ENCODE assay signal across 12 cellular contexts in the genomic region with DNA sequence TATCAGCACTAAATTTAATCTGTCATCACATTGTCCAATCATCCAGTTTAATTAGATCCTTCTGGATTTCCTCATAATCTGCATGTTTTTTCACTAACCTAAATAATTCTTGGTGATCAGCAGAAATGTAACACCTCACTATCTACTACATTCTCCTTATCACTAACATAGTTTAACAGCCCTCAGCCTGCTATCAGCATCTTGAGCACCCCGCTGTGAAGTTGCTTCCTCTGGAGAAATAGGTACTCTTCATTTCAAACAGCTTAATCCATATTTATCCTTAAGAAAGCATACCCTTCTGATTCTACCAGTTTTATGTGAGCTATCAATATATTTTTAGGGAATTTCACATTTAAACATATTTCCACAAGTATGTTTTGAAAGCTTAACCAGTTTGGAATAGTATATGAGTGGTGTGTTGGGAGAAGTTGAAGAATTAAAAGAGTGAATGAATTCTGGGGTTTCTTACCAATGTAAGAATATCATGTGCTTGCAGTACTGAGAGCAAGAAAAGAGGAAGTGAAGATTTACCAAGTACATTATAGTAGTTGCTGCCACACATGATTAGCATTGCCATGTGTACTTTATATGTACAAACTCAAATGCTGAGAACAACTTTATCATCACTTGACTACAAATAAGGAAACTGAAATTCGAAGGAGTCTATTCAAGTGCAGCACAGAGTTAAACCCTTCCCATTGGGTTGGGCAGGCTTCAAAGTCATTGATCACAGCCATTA.
DNase-seq lines count a peak whose midpoint lies in the region; ATAC-seq and TF ChIP-seq lines count a peak whose summit lies in the region.
"Had no signal": no experiment of that assay in that cellular context is flagged by ENCODE, and none has a peak within 500 bp of the region (broad histone marks: within the 10 kb centered on the region; RNA-seq: fewer than 3 reads in every experiment).

No MANE protein-coding gene starts in this region.

- no peak overlapping the region for H3K4me3 ChIP-seq in OCI-LY3 (ENCODE audit: low read length)

- peaks cover 7% of the 10 kb centered on the region for H3K4me1 Mint-ChIP-seq in type B pancreatic cell (ENCODE audit: unreplicated experiment)
- H3K4me1 Mint-ChIP-seq: T-cell had no signal

- H3K9ac ChIP-seq in OCI-LY3 (ENCODE audit: low read length): no peak overlapping the region

- no peaks in the 10 kb centered on the region for H4K20me1 ChIP-seq in OCI-LY3 (ENCODE audit: insufficient read depth, low read length)

- H3K36me3 ChIP-seq in OCI-LY3 (replicated peaks; ENCODE audit: low read depth, low read length): peaks cover 3% of the 10 kb centered on the region

- H3K27ac ChIP-seq in OCI-LY3 (ENCODE audit: low read length): peak overlapping the region; percentile 67

- DNase-seq in GM13976 (ENCODE audit: low spot score) (peak; percentile 24), type B pancreatic cell (ENCODE audit: extremely low spot score, unreplicated experiment) (no peak), GM03348 (ENCODE audit: low spot score) (no peak)
- DNase-seq in activated CD8-positive, alpha-beta memory T cell treated with anti-CD3 and anti-CD28 coated beads, Interleukin-2, amount 50 U/mL, for 48 hours: no peak
- no peak for DNase-seq in stimulated activated CD8-positive, alpha-beta memory T cell treated with anti-CD3 and anti-CD28 coated beads, Interleukin-4, amount 100 ng/mL, for 48 hours
- DNase-seq: activated gamma-delta T cell treated with Interleukin-2 at 50 U/mL for 16 hours; effector CD8-positive, alpha-beta T cell; NCI-H1048; T-cell had no signal

- H3K4me1 ChIP-seq in OCI-LY3 (ENCODE audit: low read length): peaks cover 15% of the 10 kb centered on the region

- TF ChIP-seq CTCF in GM13976 (IDR thresholded peaks at IDR 0.05; ENCODE audit: borderline replicate concordance, control extremely low read depth, extremely low read depth, insufficient read depth, missing control alignments) (no peak), OCI-LY3 (IDR thresholded peaks at IDR 0.05; ENCODE audit: low read depth, low read length) (no peak), type B pancreatic cell (conservative IDR thresholded peaks at IDR 0.05) (no peak)

- no peak overlapping the region for H3K4me3 Mint-ChIP-seq in type B pancreatic cell
- H3K4me3 Mint-ChIP-seq: T-cell had no signal

- H3K27me3 ChIP-seq in OCI-LY3 (ENCODE audit: low read depth, low read length): no peaks in the 10 kb centered on the region

- H3K9me3 ChIP-seq in OCI-LY3 (ENCODE audit: insufficient read depth, low read length): 0 out of 2 replicates have a peak, but pooled peaks cover 2% of the 10 kb centered on the region

- H3K27ac Mint-ChIP-seq in type B pancreatic cell: no peak overlapping the region
- H3K27ac Mint-ChIP-seq: T-cell had no signal

- H3K9me3 Mint-ChIP-seq in type B pancreatic cell: no peaks in the 10 kb centered on the region

- H3K27me3 Mint-ChIP-seq in type B pancreatic cell: no peaks in the 10 kb centered on the region
- H3K27me3 Mint-ChIP-seq: T-cell had no signal

- H3K36me3 Mint-ChIP-seq in type B pancreatic cell: no peaks in the 10 kb centered on the region
- H3K36me3 Mint-ChIP-seq: T-cell had no signal

- peak; percentile 99 for ATAC-seq in GM21367 (IDR thresholded peaks at IDR 0.05; ENCODE audit: unreplicated experiment)
- peak; percentile 99 for ATAC-seq in HG03066 (IDR thresholded peaks at IDR 0.05; ENCODE audit: low read depth, unreplicated experiment)
- ATAC-seq: T-cell had no signal

- no peaks in the 10 kb centered on the region for H3K79me2 ChIP-seq in OCI-LY3 (ENCODE audit: low read length)

- H3K4me2 ChIP-seq in OCI-LY3 (ENCODE audit: low read length): peak overlapping the region; percentile 36

- in situ Hi-C loops in GM13976 (cut with MboI; ENCODE audit: low sequenced_read_pairs, unreplicated experiment): no loop called here

- H2AFZ ChIP-seq in OCI-LY3 (ENCODE audit: low read depth, low read length): no peak overlapping the region
